27 cellular contexts compared by ENCODE assay signal in the genomic region with DNA sequence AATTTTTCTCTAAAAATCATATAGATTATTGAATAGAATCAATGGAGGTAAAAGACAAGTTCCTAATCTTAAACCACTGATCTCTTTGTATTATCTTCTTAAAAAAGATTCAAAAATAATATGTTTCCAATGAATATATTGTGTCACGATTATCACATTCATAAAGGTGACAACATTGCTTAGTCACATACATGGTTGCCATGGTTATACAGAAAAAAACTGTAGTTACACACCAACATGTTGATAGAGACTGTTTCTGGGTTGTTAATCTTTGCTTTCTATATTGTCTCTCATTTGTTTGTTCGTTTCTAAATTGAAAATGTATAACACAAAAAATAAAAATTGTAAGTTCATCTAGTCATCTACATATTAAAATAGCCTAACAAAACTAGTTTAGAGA.
"Had no signal": no experiment of that assay in that cellular context is flagged by ENCODE, and none has a peak within 500 bp of the region (broad histone marks: within the 10 kb centered on the region; RNA-seq: fewer than 3 reads in every experiment).

No MANE protein-coding gene starts in this region.

- H3K9me3 Mint-ChIP-seq: activated B cell treated with CpG ODN at 0.5 μM for 24 hours; activated CD4-positive, alpha-beta T cell treated with anti-CD3 and anti-CD28 coated beads, Interleukin-2, amount 10 ng/mL, durations not matched to agents 24 days and 14 days; activated naive CD4-positive, alpha-beta T cell treated with anti-CD3 and anti-CD28 coated beads, Interleukin-2, amount 50 U/mL, for 72 hours; activated naive CD8-positive, alpha-beta T cell treated with anti-CD3 and anti-CD28 coated beads, Interleukin-2, amount 50 U/mL, for 24 hours; activated T-cell treated with anti-CD3 and anti-CD28 coated beads, Interleukin-2, amount 50 U/mL, for 4 hours had no signal

- H3K27me3 Mint-ChIP-seq: activated B cell treated with CpG ODN at 0.5 μM for 24 hours; activated CD4-positive, alpha-beta T cell treated with anti-CD3 and anti-CD28 coated beads, Interleukin-2, amount 10 ng/mL, durations not matched to agents 24 days and 14 days; activated CD8-positive, alpha-beta memory T cell treated with anti-CD3 and anti-CD28 coated beads, Interleukin-2, amount 10 ng/mL, durations not matched to agents 7 days and 5 days; activated naive CD8-positive, alpha-beta T cell treated with anti-CD3 and anti-CD28 coated beads, Interleukin-2, amount 50 U/mL, for 24 hours had no signal

- FAIRE-seq: bronchial epithelial cell had no signal

- H3K36me3 Mint-ChIP-seq: activated CD8-positive, alpha-beta memory T cell treated with anti-CD3 and anti-CD28 coated beads, Interleukin-2, amount 10 ng/mL, durations not matched to agents 7 days and 5 days; activated naive CD4-positive, alpha-beta T cell treated with anti-CD3 and anti-CD28 coated beads, Interleukin-2, amount 50 U/mL, for 72 hours had no signal

- H3K4me3 Mint-ChIP-seq: activated B cell treated with CpG ODN at 0.5 μM for 24 hours; activated CD4-positive, alpha-beta T cell treated with anti-CD3 and anti-CD28 coated beads, Interleukin-2, amount 10 ng/mL, durations not matched to agents 24 days and 14 days; activated CD8-positive, alpha-beta memory T cell treated with anti-CD3 and anti-CD28 coated beads, Interleukin-2, amount 10 ng/mL, durations not matched to agents 7 days and 5 days; activated naive CD8-positive, alpha-beta T cell treated with anti-CD3 and anti-CD28 coated beads, Interleukin-2, amount 50 U/mL, for 24 hours; activated T-cell treated with anti-CD3 and anti-CD28 coated beads, Interleukin-2, amount 50 U/mL, for 4 hours; T-helper 17 cell had no signal

- DNase-seq: activated B cell treated with CpG ODN at 0.5 μM for 24 hours; activated CD4-positive, alpha-beta T cell treated with anti-CD3 and anti-CD28 coated beads for 1 hour; activated CD4-positive, alpha-beta T cell treated with anti-CD3 and anti-CD28 coated beads, Interleukin-2, amount 10 ng/mL, durations not matched to agents 24 days and 14 days; activated CD4-positive, alpha-beta T cell treated with anti-CD3 and anti-CD28 coated beads, Interleukin-2, amount 50 U/mL, for 48 hours; activated CD8-positive, alpha-beta memory T cell treated with anti-CD3 and anti-CD28 coated beads, Interleukin-2, amount 10 ng/mL, durations not matched to agents 7 days and 5 days; activated effector memory CD4-positive, alpha-beta T cell treated with anti-CD3 and anti-CD28 coated beads, Interleukin-2, amount 50 U/mL, for 16 hours; activated naive CD4-positive, alpha-beta T cell treated with Interleukin-2 at 50 U/mL for 16 hours; activated naive CD8-positive, alpha-beta T cell treated with anti-CD3 and anti-CD28 coated beads, Interleukin-2, amount 50 U/mL, for 24 hours; activated T-cell treated with anti-CD3 and anti-CD28 coated beads, Interleukin-2, amount 50 U/mL, for 4 hours; amniotic stem cell; body of pancreas; central memory CD4-positive, alpha-beta T cell; Kasumi-1; NCI-H1048; NCI-H146; NCI-H1930; NCI-H2107; NCI-H2171 treated with DMSO at 0.1 percent for 48 hours; NCI-H345; NCI-H510A; NCI-H526 treated with DMSO at 0.1 percent for 48 hours; NCI-H82; SIG-M5; T-helper 17 cell; T-helper 9 cell had no signal

- H3K27ac Mint-ChIP-seq: activated B cell treated with CpG ODN at 0.5 μM for 24 hours; activated CD4-positive, alpha-beta T cell treated with anti-CD3 and anti-CD28 coated beads, Interleukin-2, amount 10 ng/mL, durations not matched to agents 24 days and 14 days; activated CD8-positive, alpha-beta memory T cell treated with anti-CD3 and anti-CD28 coated beads, Interleukin-2, amount 10 ng/mL, durations not matched to agents 7 days and 5 days; activated naive CD4-positive, alpha-beta T cell treated with anti-CD3 and anti-CD28 coated beads, Interleukin-2, amount 50 U/mL, for 72 hours; activated naive CD8-positive, alpha-beta T cell treated with anti-CD3 and anti-CD28 coated beads, Interleukin-2, amount 50 U/mL, for 24 hours; T-helper 17 cell had no signal

- H3K4me1 Mint-ChIP-seq: activated B cell treated with CpG ODN at 0.5 μM for 24 hours; activated CD4-positive, alpha-beta T cell treated with anti-CD3 and anti-CD28 coated beads, Interleukin-2, amount 10 ng/mL, durations not matched to agents 24 days and 14 days; activated CD8-positive, alpha-beta memory T cell treated with anti-CD3 and anti-CD28 coated beads, Interleukin-2, amount 10 ng/mL, durations not matched to agents 7 days and 5 days; activated naive CD8-positive, alpha-beta T cell treated with anti-CD3 and anti-CD28 coated beads, Interleukin-2, amount 50 U/mL, for 24 hours; T-helper 17 cell had no signal
